ENCODE assay signal across 22 cellular contexts in the genomic region with DNA sequence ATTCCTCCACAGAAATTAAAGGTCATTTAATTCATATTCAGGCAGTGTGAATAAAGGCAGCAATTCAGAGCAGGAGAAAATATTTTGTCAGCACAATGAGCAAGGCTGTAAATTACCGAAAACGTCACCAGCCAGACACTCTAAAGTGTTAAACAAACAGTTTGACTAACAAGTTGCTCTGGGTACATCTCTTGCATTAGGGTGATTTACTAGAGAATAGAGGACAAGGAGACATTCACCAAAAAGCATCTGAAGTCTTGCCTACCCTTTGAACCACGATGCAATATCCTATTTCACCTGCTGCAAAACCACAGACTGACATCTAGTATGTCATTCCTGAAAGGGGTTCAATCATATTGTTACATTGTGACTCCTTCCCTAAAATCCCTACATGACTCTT. TPM values are rescaled to one million over a fixed set of nuclear protein-coding genes. Genes with fewer than 3 reads are reported as not detected.
"Had no signal": no experiment of that assay in that cellular context is flagged by ENCODE, and none has a peak within 500 bp of the region (broad histone marks: within the 10 kb centered on the region; RNA-seq: fewer than 3 reads in every experiment).

No MANE protein-coding gene starts in this region.

- H3K27me3 ChIP-seq: hepatocyte, left lung, neural progenitor cell, suprapubic skin had no signal

- H3K4me3 ChIP-seq: coronary artery, esophagus squamous epithelium, hepatocyte, left lung, neural progenitor cell, psoas muscle, spleen, suprapubic skin had no signal

- H3K4me3 Mint-ChIP-seq: activated CD4-positive, alpha-beta T cell treated with anti-CD3 and anti-CD28 coated beads, Interleukin-2, amount 10 ng/mL, durations not matched to agents 7 days and 5 days; activated naive CD8-positive, alpha-beta T cell; neural progenitor cell; stimulated activated naive CD8-positive, alpha-beta T cell treated with anti-CD3 and anti-CD28 coated beads, Interleukin-15, Interleukin-2, amounts not matched to agents 100 ng/mL and 50 ng/mL, for 24 hours had no signal

- H3K36me3 ChIP-seq: esophagus squamous epithelium, left lung, neural progenitor cell, spleen, suprapubic skin had no signal

- H3K27ac ChIP-seq: coronary artery, esophagus squamous epithelium, hepatocyte, left lung, neural progenitor cell, psoas muscle, spleen, suprapubic skin had no signal

- H3K9ac ChIP-seq: neural progenitor cell had no signal

- H3K4me1 ChIP-seq: esophagus squamous epithelium, left lung, psoas muscle, spleen, suprapubic skin had no signal

- ATAC-seq: left lung, psoas muscle, sciatic nerve had no signal

- H3K9me3 ChIP-seq: esophagus squamous epithelium, left lung, psoas muscle, spleen, suprapubic skin had no signal

- H3K27ac Mint-ChIP-seq: activated CD4-positive, alpha-beta T cell treated with anti-CD3 and anti-CD28 coated beads, Interleukin-2, amount 10 ng/mL, durations not matched to agents 7 days and 5 days; activated naive CD8-positive, alpha-beta T cell; neural progenitor cell; stimulated activated naive CD8-positive, alpha-beta T cell treated with anti-CD3 and anti-CD28 coated beads, Interleukin-15, Interleukin-2, amounts not matched to agents 100 ng/mL and 50 ng/mL, for 24 hours had no signal

- H3K36me3 Mint-ChIP-seq: activated naive CD8-positive, alpha-beta T cell; neural progenitor cell had no signal

- H3K9me3 Mint-ChIP-seq: activated CD4-positive, alpha-beta T cell treated with anti-CD3 and anti-CD28 coated beads, Interleukin-2, amount 10 ng/mL, durations not matched to agents 7 days and 5 days; neural progenitor cell; stimulated activated naive CD8-positive, alpha-beta T cell treated with anti-CD3 and anti-CD28 coated beads, Interleukin-15, Interleukin-2, amounts not matched to agents 100 ng/mL and 50 ng/mL, for 24 hours had no signal

- DNase-seq: activated CD4-positive, alpha-beta T cell treated with anti-CD3 and anti-CD28 coated beads, Interleukin-2, amount 10 ng/mL, durations not matched to agents 7 days and 5 days; activated CD4-positive, CD25-positive, alpha-beta regulatory T cell; activated CD8-positive, alpha-beta memory T cell treated with anti-CD3 and anti-CD28 coated beads, Interleukin-2, amount 50 U/mL, for 48 hours; activated gamma-delta T cell treated with Interleukin-2 at 50 U/mL for 16 hours; amniotic stem cell; central memory CD4-positive, alpha-beta T cell; esophagus squamous epithelium; left lung; mammary epithelial cell; psoas muscle; spleen had no signal

- H3K4me1 Mint-ChIP-seq: activated CD4-positive, alpha-beta T cell treated with anti-CD3 and anti-CD28 coated beads, Interleukin-2, amount 10 ng/mL, durations not matched to agents 7 days and 5 days; neural progenitor cell had no signal

RNA-seq across cellular contexts. Expression of a gene that starts 27.1 kb away (rescaled TPM):
- total RNA-seq: activated CD4-positive, alpha-beta T cell treated with anti-CD3 and anti-CD28 coated beads, Interleukin-2, amount 10 ng/mL, durations not matched to agents 7 days and 5 days; esophagus squamous epithelium; fibroblast of villous mesenchyme; glomerular endothelial cell; hepatocyte; left lung; mammary epithelial cell; osteocyte; psoas muscle; sciatic nerve; spleen; suprapubic skin had no signal
- polyA plus RNA-seq: hepatocyte, keratinocyte, mammary epithelial cell, psoas muscle, spleen had no signal
